In the genomic region with DNA sequence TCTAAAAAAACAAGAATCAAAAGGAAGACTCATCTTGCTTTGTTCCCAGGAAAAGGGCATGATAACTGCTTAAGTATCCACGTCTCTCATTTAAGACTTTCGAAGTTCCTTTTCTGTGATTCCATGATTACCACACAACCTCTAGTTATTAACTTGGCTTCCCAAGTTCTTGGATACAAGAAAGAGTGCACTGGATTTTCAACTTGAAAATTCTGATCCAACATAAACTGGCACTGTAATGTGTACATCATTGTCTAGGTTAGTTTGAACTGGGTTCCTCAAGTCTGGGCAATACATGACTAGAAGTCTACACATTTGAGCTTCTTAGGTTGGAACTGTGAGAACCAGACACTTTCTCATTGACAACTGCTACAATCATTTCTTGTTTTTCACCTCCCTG, we compare ENCODE assay signal across 11 cellular contexts. TPM values are rescaled to one million over a fixed set of nuclear protein-coding genes. Genes with fewer than 3 reads are reported as not detected.
DNase-seq lines count a peak whose midpoint lies in the region; ATAC-seq, FAIRE-seq and TF ChIP-seq lines count a peak whose summit lies in the region.
"Had no signal": no experiment of that assay in that cellular context is flagged by ENCODE, and none has a peak within 500 bp of the region (broad histone marks: within the 10 kb centered on the region; RNA-seq: fewer than 3 reads in every experiment).

No MANE protein-coding gene starts in this region.

- H3K4me3 ChIP-seq in ACC112 (ENCODE audit: low read depth, low read length) (peak overlapping the region; percentile 94), left lung (peak overlapping the region; percentile 66 to 94)

- peaks cover 27% of the 10 kb centered on the region for H3K36me3 Mint-ChIP-seq in activated naive CD8-positive, alpha-beta T cell treated with anti-CD3 and anti-CD28 coated beads for 36 hours

- H3K4me1 Mint-ChIP-seq in activated naive CD8-positive, alpha-beta T cell treated with anti-CD3 and anti-CD28 coated beads for 36 hours = peaks cover 52% of the 10 kb centered on the region

- intact Hi-C loops in left lung (cut with DNase I) = no loop called here

- H3K27ac Mint-ChIP-seq in activated naive CD8-positive, alpha-beta T cell treated with anti-CD3 and anti-CD28 coated beads for 36 hours = peak overlapping the region; percentile 39

- H3K27me3 ChIP-seq in ACC112 (ENCODE audit: insufficient read depth, low read length) (no peaks in the 10 kb centered on the region), left lung (no peaks in the 10 kb centered on the region)

- TF ChIP-seq CTCF in left lung (IDR thresholded peaks at IDR 0.05) = no peak

- peaks cover 12% of the 10 kb centered on the region for H3K9me3 Mint-ChIP-seq in activated naive CD8-positive, alpha-beta T cell treated with anti-CD3 and anti-CD28 coated beads for 36 hours

- H2AFZ ChIP-seq in ACC112 (ENCODE audit: low read length, unreplicated experiment) = peak overlapping the region; percentile 46

- no peak for TF ChIP-seq POLR2A in H54 (IDR thresholded peaks at IDR 0.05; ENCODE audit: low read depth, low read length)

- H3K4me3 Mint-ChIP-seq in activated naive CD8-positive, alpha-beta T cell treated with anti-CD3 and anti-CD28 coated beads for 36 hours = no peak overlapping the region

- ATAC-seq in left lung = no peak
- ATAC-seq in GM18868 (IDR thresholded peaks at IDR 0.05; ENCODE audit: unreplicated experiment) = no peak
- no peak for ATAC-seq in GM21737 (IDR thresholded peaks at IDR 0.05; ENCODE audit: unreplicated experiment)
- ATAC-seq in GM21360 (IDR thresholded peaks at IDR 0.05; ENCODE audit: unreplicated experiment) = no peak

- H3K4me1 ChIP-seq in ACC112 (ENCODE audit: control insufficient read depth, insufficient read depth, low read length, unreplicated experiment) (peaks cover 21% of the 10 kb centered on the region), left lung (peaks cover 25 to 72% of the 10 kb centered on the region in 2 donors)

- peaks cover 89% of the 10 kb centered on the region for H3K79me2 ChIP-seq in ACC112 (ENCODE audit: control insufficient read depth, insufficient read depth, low read length, unreplicated experiment)

- H3K27ac ChIP-seq in ACC112 (ENCODE audit: low read depth, low read length) = peak overlapping the region; percentile 20; the same call in 1 of the 2 replicates
- peak overlapping the region in 1 of 2 donors; percentile 97 for H3K27ac ChIP-seq in left lung

- DNase-seq in H54 (ENCODE audit: insufficient read length, low spot score) = no peak
- DNase-seq in activated naive CD8-positive, alpha-beta T cell treated with anti-CD3 and anti-CD28 coated beads for 36 hours = no peak
- DNase-seq in left lung = no peak
- no peak for DNase-seq in stimulated activated CD4-positive, alpha-beta T cell treated with anti-CD3 and anti-CD28 coated beads, Interleukin-1b, Interleukin-23, amount 100 ng/mL, for 48 hours
- DNase-seq: activated naive CD4-positive, alpha-beta T cell; NCI-H1105 treated with DMSO at 0.1 percent for 48 hours; stimulated activated CD4-positive, alpha-beta T cell treated with anti-CD3 and anti-CD28 coated beads, Interleukin-2, amount 100 ng/mL, for 48 hours had no signal

- H3K9me3 ChIP-seq in left lung = no peaks in the 10 kb centered on the region

- FAIRE-seq in H54 (lab: Jason Lieb, UNC) = peak; percentile 81

- no peaks in the 10 kb centered on the region for H3K36me3 ChIP-seq in ACC112 (ENCODE audit: insufficient read depth, low read length)
- H3K36me3 ChIP-seq in left lung = no peaks in the 10 kb centered on the region

- H3K27me3 Mint-ChIP-seq in activated naive CD8-positive, alpha-beta T cell treated with anti-CD3 and anti-CD28 coated beads for 36 hours = no peaks in the 10 kb centered on the region

RNA-seq across cellular contexts. Expression of gene KLHL28, which starts 1.6 kb away (rescaled TPM):
- total RNA-seq in activated naive CD8-positive, alpha-beta T cell treated with anti-CD3 and anti-CD28 coated beads for 36 hours = 10 to 100 TPM in 1 of 2 experiments, 1 to 10 TPM in 1; 9.7 to 11.0 TPM
- total RNA-seq in left lung = 10 to 100 TPM; 14.7 to 16.6 TPM

RNA-seq across cellular contexts. Expression of gene TOGARAM1, which starts 1.8 kb away (rescaled TPM):
- 1 to 10 TPM; 6.2 to 7.5 TPM for total RNA-seq in activated naive CD8-positive, alpha-beta T cell treated with anti-CD3 and anti-CD28 coated beads for 36 hours
- total RNA-seq in left lung = 10 to 100 TPM; 12.3 to 17.2 TPM
